ENCODE assay signal across 1 cellular context in the genomic region with DNA sequence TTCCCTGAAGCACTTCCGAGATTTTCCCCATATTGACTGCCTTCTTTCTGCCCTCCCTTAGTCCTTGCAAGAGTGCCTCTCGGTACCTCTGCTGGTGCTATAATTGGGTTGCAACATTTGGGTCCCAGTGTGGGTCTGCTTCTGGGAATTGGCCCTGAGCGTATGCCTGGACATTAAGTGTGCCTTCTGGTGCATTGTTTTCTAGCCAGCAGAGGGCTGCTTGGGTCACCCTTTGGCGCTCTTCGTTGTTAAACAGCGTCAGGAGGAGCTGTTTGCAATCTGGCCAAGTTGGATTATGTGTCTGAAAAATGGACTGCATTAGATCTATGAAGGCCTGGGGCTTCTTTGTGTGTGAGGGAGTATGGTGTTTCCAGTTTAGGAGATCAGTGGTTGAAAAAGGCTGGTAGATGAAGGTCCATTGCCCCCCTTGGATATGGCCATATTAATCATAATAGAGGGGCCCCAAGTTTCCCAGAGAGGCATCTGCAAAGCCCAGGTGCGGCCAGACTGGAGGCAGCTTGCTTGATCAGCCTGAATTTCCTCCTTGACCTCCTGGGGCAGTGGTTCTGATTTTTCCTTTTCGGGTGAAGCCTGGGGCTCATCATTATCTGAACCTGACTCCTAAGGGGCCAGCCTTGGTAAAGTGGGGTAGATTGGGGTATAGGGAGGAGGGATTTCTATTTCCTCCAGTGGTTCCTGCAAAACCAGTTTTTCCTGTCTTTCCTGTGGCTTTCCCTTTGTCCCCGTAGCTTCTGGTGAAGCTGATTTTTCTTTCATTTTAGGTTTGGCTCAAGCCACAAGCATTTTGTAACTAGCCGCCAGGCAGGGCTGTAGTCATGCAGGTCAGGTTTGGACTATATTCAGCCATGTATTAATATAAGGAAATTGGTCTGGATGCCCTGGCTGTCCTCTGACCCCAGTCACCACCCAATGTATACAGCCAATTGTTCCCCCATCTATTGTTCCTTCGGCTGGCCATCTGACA.
TF ChIP-seq lines count a peak whose summit lies in the region.

No MANE protein-coding gene starts in this region.

TF ChIP-seq in GM23338, 12 proteins besides CTCF, POLR2A, EP300 and RAD21 (continued from another document):
- TF ChIP-seq, protein P1, sequence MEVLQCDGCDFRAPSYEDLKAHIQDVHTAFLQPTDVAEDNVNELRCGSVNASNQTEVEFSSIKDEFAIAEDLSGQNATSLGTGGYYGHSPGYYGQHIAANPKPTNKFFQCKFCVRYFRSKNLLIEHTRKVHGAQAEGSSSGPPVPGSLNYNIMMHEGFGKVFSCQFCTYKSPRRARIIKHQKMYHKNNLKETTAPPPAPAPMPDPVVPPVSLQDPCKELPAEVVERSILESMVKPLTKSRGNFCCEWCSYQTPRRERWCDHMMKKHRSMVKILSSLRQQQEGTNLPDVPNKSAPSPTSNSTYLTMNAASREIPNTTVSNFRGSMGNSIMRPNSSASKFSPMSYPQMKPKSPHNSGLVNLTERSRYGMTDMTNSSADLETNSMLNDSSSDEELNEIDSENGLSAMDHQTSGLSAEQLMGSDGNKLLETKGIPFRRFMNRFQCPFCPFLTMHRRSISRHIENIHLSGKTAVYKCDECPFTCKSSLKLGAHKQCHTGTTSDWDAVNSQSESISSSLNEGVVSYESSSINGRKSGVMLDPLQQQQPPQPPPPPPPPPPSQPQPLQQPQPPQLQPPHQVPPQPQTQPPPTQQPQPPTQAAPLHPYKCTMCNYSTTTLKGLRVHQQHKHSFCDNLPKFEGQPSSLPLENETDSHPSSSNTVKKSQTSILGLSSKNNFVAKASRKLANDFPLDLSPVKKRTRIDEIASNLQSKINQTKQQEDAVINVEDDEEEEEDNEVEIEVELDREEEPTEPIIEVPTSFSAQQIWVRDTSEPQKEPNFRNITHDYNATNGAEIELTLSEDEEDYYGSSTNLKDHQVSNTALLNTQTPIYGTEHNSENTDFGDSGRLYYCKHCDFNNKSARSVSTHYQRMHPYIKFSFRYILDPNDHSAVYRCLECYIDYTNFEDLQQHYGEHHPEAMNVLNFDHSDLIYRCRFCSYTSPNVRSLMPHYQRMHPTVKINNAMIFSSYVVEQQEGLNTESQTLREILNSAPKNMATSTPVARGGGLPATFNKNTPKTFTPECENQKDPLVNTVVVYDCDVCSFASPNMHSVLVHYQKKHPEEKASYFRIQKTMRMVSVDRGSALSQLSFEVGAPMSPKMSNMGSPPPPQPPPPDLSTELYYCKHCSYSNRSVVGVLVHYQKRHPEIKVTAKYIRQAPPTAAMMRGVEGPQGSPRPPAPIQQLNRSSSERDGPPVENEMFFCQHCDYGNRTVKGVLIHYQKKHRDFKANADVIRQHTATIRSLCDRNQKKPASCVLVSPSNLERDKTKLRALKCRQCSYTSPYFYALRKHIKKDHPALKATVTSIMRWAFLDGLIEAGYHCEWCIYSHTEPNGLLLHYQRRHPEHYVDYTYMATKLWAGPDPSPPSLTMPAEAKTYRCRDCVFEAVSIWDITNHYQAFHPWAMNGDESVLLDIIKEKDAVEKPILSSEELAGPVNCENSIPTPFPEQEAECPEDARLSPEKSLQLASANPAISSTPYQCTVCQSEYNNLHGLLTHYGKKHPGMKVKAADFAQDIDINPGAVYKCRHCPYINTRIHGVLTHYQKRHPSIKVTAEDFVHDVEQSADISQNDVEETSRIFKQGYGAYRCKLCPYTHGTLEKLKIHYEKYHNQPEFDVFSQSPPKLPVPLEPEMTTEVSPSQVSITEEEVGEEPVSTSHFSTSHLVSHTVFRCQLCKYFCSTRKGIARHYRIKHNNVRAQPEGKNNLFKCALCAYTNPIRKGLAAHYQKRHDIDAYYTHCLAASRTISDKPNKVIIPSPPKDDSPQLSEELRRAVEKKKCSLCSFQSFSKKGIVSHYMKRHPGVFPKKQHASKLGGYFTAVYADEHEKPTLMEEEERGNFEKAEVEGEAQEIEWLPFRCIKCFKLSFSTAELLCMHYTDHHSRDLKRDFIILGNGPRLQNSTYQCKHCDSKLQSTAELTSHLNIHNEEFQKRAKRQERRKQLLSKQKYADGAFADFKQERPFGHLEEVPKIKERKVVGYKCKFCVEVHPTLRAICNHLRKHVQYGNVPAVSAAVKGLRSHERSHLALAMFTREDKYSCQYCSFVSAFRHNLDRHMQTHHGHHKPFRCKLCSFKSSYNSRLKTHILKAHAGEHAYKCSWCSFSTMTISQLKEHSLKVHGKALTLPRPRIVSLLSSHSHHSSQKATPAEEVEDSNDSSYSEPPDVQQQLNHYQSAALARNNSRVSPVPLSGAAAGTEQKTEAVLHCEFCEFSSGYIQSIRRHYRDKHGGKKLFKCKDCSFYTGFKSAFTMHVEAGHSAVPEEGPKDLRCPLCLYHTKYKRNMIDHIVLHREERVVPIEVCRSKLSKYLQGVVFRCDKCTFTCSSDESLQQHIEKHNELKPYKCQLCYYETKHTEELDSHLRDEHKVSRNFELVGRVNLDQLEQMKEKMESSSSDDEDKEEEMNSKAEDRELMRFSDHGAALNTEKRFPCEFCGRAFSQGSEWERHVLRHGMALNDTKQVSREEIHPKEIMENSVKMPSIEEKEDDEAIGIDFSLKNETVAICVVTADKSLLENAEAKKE (CRISPR knock-in tag; IDR thresholded peaks at IDR 0.05): peak; percentile 86
